ENCODE assay signal across 31 cellular contexts in the genomic region with DNA sequence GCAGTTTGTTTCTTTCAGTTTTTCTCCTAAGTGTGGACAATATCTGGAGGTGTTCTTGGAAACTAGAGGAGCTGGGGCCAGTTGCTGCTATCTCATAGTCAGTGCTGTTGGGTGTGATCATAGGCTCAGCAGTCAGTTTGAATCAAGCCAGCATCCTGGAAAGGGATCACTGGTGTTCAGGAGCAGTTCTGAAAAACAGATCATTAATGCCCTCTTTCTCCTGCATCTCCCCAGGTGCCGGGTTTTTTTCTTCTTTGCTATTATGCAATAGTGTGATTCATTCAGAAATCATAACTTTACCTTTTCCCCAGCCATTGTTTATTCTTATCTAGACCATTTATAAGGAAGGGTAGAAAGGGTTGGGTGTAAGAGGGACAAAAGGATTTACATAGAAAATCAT. TPM values are rescaled to one million over a fixed set of nuclear protein-coding genes. Genes with fewer than 3 reads are reported as not detected.
DNase-seq lines count a peak whose midpoint lies in the region; ATAC-seq and TF ChIP-seq lines count a peak whose summit lies in the region.
"Had no signal": no experiment of that assay in that cellular context is flagged by ENCODE, and none has a peak within 500 bp of the region (broad histone marks: within the 10 kb centered on the region; RNA-seq: fewer than 3 reads in every experiment).

No MANE protein-coding gene starts in this region.

- no peak overlapping the region for H3K4ac ChIP-seq in mesendoderm (ENCODE audit: low read depth, low read length)

- H3K9me3 Mint-ChIP-seq in MCF 10A (ENCODE audit: unreplicated experiment) = no peaks in the 10 kb centered on the region
- H3K9me3 Mint-ChIP-seq in activated CD8-positive, alpha-beta T cell treated with anti-CD3 and anti-CD28 coated beads, Interleukin-2, amount 10 ng/mL, durations not matched to agents 7 days and 5 days (ENCODE audit: insufficient read depth) = no peaks in the 10 kb centered on the region
- H3K9me3 Mint-ChIP-seq: activated naive CD8-positive, alpha-beta T cell treated with anti-CD3 and anti-CD28 coated beads, Interleukin-2, amount 10 ng/mL, durations not matched to agents 7 days and 5 days; naive B cell; T-helper 2 cell treated with Interferon-gamma antibody and Interleukin-4, amounts not matched to agents 5 μg/mL and 100 μg/mL, for 36 hours; WTC11 had no signal

- peaks cover 4% of the 10 kb centered on the region for H3K4me1 Mint-ChIP-seq in MCF 10A (ENCODE audit: insufficient read depth, unreplicated experiment)
- no peaks in the 10 kb centered on the region for H3K4me1 Mint-ChIP-seq in activated CD8-positive, alpha-beta T cell treated with anti-CD3 and anti-CD28 coated beads, Interleukin-2, amount 10 ng/mL, durations not matched to agents 7 days and 5 days (ENCODE audit: low read depth)
- H3K4me1 Mint-ChIP-seq: naive B cell had no signal

- H2BK15ac ChIP-seq in mesendoderm (replicated peaks; ENCODE audit: low read depth) = no peak overlapping the region

- no peaks in the 10 kb centered on the region for H3K27me3 Mint-ChIP-seq in MCF 10A (ENCODE audit: insufficient read depth, unreplicated experiment)
- peaks cover 3% of the 10 kb centered on the region for H3K27me3 Mint-ChIP-seq in activated CD8-positive, alpha-beta T cell treated with anti-CD3 and anti-CD28 coated beads, Interleukin-2, amount 10 ng/mL, durations not matched to agents 7 days and 5 days (ENCODE audit: low read depth)
- H3K27me3 Mint-ChIP-seq: naive B cell had no signal

- H3K36me3 Mint-ChIP-seq in MCF 10A (ENCODE audit: insufficient read depth, unreplicated experiment) = no peaks in the 10 kb centered on the region
- H3K36me3 Mint-ChIP-seq in activated CD8-positive, alpha-beta T cell treated with anti-CD3 and anti-CD28 coated beads, Interleukin-2, amount 10 ng/mL, durations not matched to agents 7 days and 5 days (ENCODE audit: low read depth) = no peaks in the 10 kb centered on the region
- H3K36me3 Mint-ChIP-seq: activated naive CD8-positive, alpha-beta T cell treated with anti-CD3 and anti-CD28 coated beads, Interleukin-2, amount 10 ng/mL, durations not matched to agents 7 days and 5 days; naive B cell; WTC11 had no signal

- no peak overlapping the region for H3K4me3 ChIP-seq in breast epithelium
- H3K4me3 ChIP-seq in RWPE2 (ENCODE audit: severe bottlenecking) = no peak overlapping the region
- no peak overlapping the region for H3K4me3 ChIP-seq in mesendoderm (ENCODE audit: low read length)
- H3K4me3 ChIP-seq in tibial nerve = no peak overlapping the region
- H3K4me3 ChIP-seq: BLaER1, HAP-1, right atrium auricular region, stomach had no signal

- no peak overlapping the region for H3K4me2 ChIP-seq in mesendoderm (ENCODE audit: low read length)
- H3K4me2 ChIP-seq: BLaER1, SK-N-SH had no signal

- no peak overlapping the region for H2AK5ac ChIP-seq in mesendoderm (ENCODE audit: low read length)

- no peak for TF ChIP-seq POLR2A in breast epithelium (IDR thresholded peaks at IDR 0.05)
- TF ChIP-seq POLR2A in tibial nerve (IDR thresholded peaks at IDR 0.05) = no peak

- H3K36me3 ChIP-seq in breast epithelium (no peaks in the 10 kb centered on the region), RWPE2 (ENCODE audit: low read depth) (no peaks in the 10 kb centered on the region), mesendoderm (ENCODE audit: control insufficient read depth, insufficient read depth, low read length) (no peaks in the 10 kb centered on the region), tibial nerve (no peaks in the 10 kb centered on the region)
- H3K36me3 ChIP-seq: BLaER1, HAP-1, right atrium auricular region, stomach had no signal

- no TSS peak for BruUV-seq in MCF 10A (replicated peaks; lab: Mats Ljungman, UMichigan)

- H3K9me3 ChIP-seq in breast epithelium (no peaks in the 10 kb centered on the region), RWPE2 (ENCODE audit: severe bottlenecking) (peaks cover 3% of the 10 kb centered on the region), tibial nerve (no peaks in the 10 kb centered on the region)
- H3K9me3 ChIP-seq: BLaER1, HAP-1, right atrium auricular region, SK-N-SH, stomach had no signal

- POLR2A ChIA-PET in MCF 10A (lab: Yijun Ruan, JAX) = interaction anchor here (1.0 to 1.9 kb wide), 3 partner anchors 13 to 26 kb away, joined by 3 to 16 read pairs (median 3); partner anchors contain the start of genes LNP1 and TOMM70
- POLR2A ChIA-PET in activated CD8-positive, alpha-beta T cell treated with anti-CD3 and anti-CD28 coated beads, Interleukin-2, amount 10 ng/mL, durations not matched to agents 7 days and 5 days (lab: Charles Lee) = no interaction called here

- H3K4me3 Mint-ChIP-seq in MCF 10A (ENCODE audit: unreplicated experiment) = no peak overlapping the region
- no peak overlapping the region for H3K4me3 Mint-ChIP-seq in activated CD8-positive, alpha-beta T cell treated with anti-CD3 and anti-CD28 coated beads, Interleukin-2, amount 10 ng/mL, durations not matched to agents 7 days and 5 days
- H3K4me3 Mint-ChIP-seq: activated naive CD8-positive, alpha-beta T cell treated with anti-CD3 and anti-CD28 coated beads, Interleukin-2, amount 10 ng/mL, durations not matched to agents 7 days and 5 days; naive B cell; T-helper 2 cell treated with Interferon-gamma antibody and Interleukin-4, amounts not matched to agents 5 μg/mL and 100 μg/mL, for 36 hours; WTC11 had no signal

- H4K5ac ChIP-seq in mesendoderm (ENCODE audit: low read length) = no peak overlapping the region

- H3K9ac ChIP-seq in mesendoderm (ENCODE audit: low read length) = no peak overlapping the region
- H3K9ac ChIP-seq: BLaER1, SK-N-SH had no signal

- WGBS in mesendoderm (ENCODE audit: extremely low coverage, insufficient coverage, low lambda C conversion rate) = no CpG with 5 or more reads among the region's 1 CpG
- 79 to 84% methylated on average over 1 of the region's 1 CpG for WGBS in tibial nerve, 2 donors

- H3K79me1 ChIP-seq in mesendoderm (ENCODE audit: low read length) = no peaks in the 10 kb centered on the region

- no peak for TF ChIP-seq CTCF in MCF 10A (IDR thresholded peaks at IDR 0.05; ENCODE audit: unreplicated experiment)
- no peak for TF ChIP-seq CTCF in breast epithelium (IDR thresholded peaks at IDR 0.05)
- TF ChIP-seq CTCF in RWPE2 (IDR thresholded peaks at IDR 0.05; ENCODE audit: poor library complexity, severe bottlenecking) = no peak
- peak; percentile 21 for TF ChIP-seq CTCF in foreskin keratinocyte (conservative IDR thresholded peaks at IDR 0.05)
- no peak for TF ChIP-seq CTCF in tibial nerve (IDR thresholded peaks at IDR 0.05)

- no peak overlapping the region for H3K23ac ChIP-seq in mesendoderm (ENCODE audit: low read length)

- DNase-seq in MCF 10A (ENCODE audit: unreplicated experiment) = peak; percentile 58
- DNase-seq in breast epithelium (ENCODE audit: low spot score in 2 of 2) = no peak
- no peak for DNase-seq in RWPE2 (ENCODE audit: low spot score)
- peak; percentile 50 to 73 for DNase-seq in foreskin keratinocyte
- no peak for DNase-seq in mesendoderm
- no peak for DNase-seq in activated CD8-positive, alpha-beta T cell treated with anti-CD3 and anti-CD28 coated beads, Interleukin-2, amount 10 ng/mL, durations not matched to agents 7 days and 5 days
- DNase-seq in tibial nerve (ENCODE audit: low spot score in 2 of 2) = no peak
- DNase-seq: ACHN; activated CD4-positive, alpha-beta T cell treated with anti-CD3 and anti-CD28 coated beads, Interleukin-2, amount 50 U/mL, for 48 hours; activated effector memory CD4-positive, alpha-beta T cell treated with Interleukin-2 at 50 U/mL for 16 hours; activated naive CD8-positive, alpha-beta T cell treated with anti-CD3 and anti-CD28 coated beads, Interleukin-2, amount 10 ng/mL, durations not matched to agents 7 days and 5 days; effector CD8-positive, alpha-beta T cell; EL; glutamatergic neuron; KBM-7; left cardiac atrium; mesenchymal stem cell; naive B cell; NCI-H2029 treated with DMSO at 0.1 percent for 48 hours; NCI-H345; NK-92 treated with Interleukin-12 subunit alpha and Interleukin-12 subunit beta, amount 100 ng/mL, for 24 hours; occipital lobe; SK-N-SH; stimulated activated CD4-positive, alpha-beta T cell treated with anti-CD3 and anti-CD28 coated beads, Interleukin-12 subunit alpha, Interleukin-12 subunit beta, amount 100 ng/mL, for 4 hours; stomach had no signal

- H3K27me3 ChIP-seq in breast epithelium (no peaks in the 10 kb centered on the region), RWPE2 (ENCODE audit: insufficient read depth, poor library complexity, severe bottlenecking) (no peaks in the 10 kb centered on the region), foreskin keratinocyte (no peaks in the 10 kb centered on the region), mesendoderm (ENCODE audit: insufficient read depth, low read length, poor library complexity) (no peaks in the 10 kb centered on the region), tibial nerve (no peaks in the 10 kb centered on the region)
- H3K27me3 ChIP-seq: BLaER1, right atrium auricular region, stomach had no signal

- H2BK5ac ChIP-seq in mesendoderm (ENCODE audit: low read length) = no peak overlapping the region

- peak; percentile 83 for ATAC-seq in RWPE2 (ENCODE audit: low read depth)
- peak; percentile 81 for ATAC-seq in foreskin keratinocyte
- ATAC-seq in HG02981 (IDR thresholded peaks at IDR 0.05; ENCODE audit: unreplicated experiment) = no peak
- ATAC-seq in activated CD8-positive, alpha-beta T cell treated with anti-CD3 and anti-CD28 coated beads, Interleukin-2, amount 10 ng/mL, durations not matched to agents 7 days and 5 days = no peak
- ATAC-seq: left cardiac atrium, WTC11 had no signal

- no peaks in the 10 kb centered on the region for H3K4me1 ChIP-seq in breast epithelium
- H3K4me1 ChIP-seq in RWPE2 (ENCODE audit: insufficient read depth, poor library complexity, severe bottlenecking) = peaks cover 13% of the 10 kb centered on the region
- peaks cover 14% of the 10 kb centered on the region for H3K4me1 ChIP-seq in foreskin keratinocyte
- H3K4me1 ChIP-seq in mesendoderm (ENCODE audit: control insufficient read depth, low read depth, low read length) = peaks cover 2% of the 10 kb centered on the region
- H3K4me1 ChIP-seq in tibial nerve = peaks cover 0 to 5% (median 0%) of the 10 kb centered on the region in 4 donors
- H3K4me1 ChIP-seq: HAP-1 had no signal

- CTCF ChIA-PET in MCF 10A (lab: Yijun Ruan, JAX) = interaction anchor here (0.8 to 1.5 kb wide), 4 partner anchors 13 to 109 kb away, joined by 3 read pairs; no protein-coding TSS in a partner anchor
- CTCF ChIA-PET in activated CD8-positive, alpha-beta T cell treated with anti-CD3 and anti-CD28 coated beads, Interleukin-2, amount 10 ng/mL, durations not matched to agents 7 days and 5 days (lab: Charles Lee) = interaction anchor here (1.0 to 1.1 kb wide), 2 partner anchors 38 to 164 kb away, joined by 3 to 4 read pairs; no protein-coding TSS in a partner anchor

- no peak overlapping the region for H2BK120ac ChIP-seq in mesendoderm (ENCODE audit: low read depth, low read length)

- no peak overlapping the region for H3K56ac ChIP-seq in mesendoderm (ENCODE audit: low read length)

- no peak overlapping the region for H3K27ac Mint-ChIP-seq in MCF 10A (ENCODE audit: low read depth, unreplicated experiment)
- no peak overlapping the region for H3K27ac Mint-ChIP-seq in activated CD8-positive, alpha-beta T cell treated with anti-CD3 and anti-CD28 coated beads, Interleukin-2, amount 10 ng/mL, durations not matched to agents 7 days and 5 days
- H3K27ac Mint-ChIP-seq: activated naive CD8-positive, alpha-beta T cell treated with anti-CD3 and anti-CD28 coated beads, Interleukin-2, amount 10 ng/mL, durations not matched to agents 7 days and 5 days; naive B cell; T-helper 2 cell treated with Interferon-gamma antibody and Interleukin-4, amounts not matched to agents 5 μg/mL and 100 μg/mL, for 36 hours; WTC11 had no signal

- H4K8ac ChIP-seq in mesendoderm (ENCODE audit: low read depth, low read length) = no peak overlapping the region

- intact Hi-C loops in MCF 10A (cut with micrococcal nuclease) = no loop called here
- intact Hi-C loops in breast epithelium (cut with DNase I; ENCODE audit: low total_unique reads) = no loop called here

- H3K18ac ChIP-seq in mesendoderm (ENCODE audit: low read length) = no peak overlapping the region

- no peak for TF ChIP-seq EP300 in tibial nerve (IDR thresholded peaks at IDR 0.05)

- H3K79me2 ChIP-seq in mesendoderm (ENCODE audit: control insufficient read depth, insufficient read depth, low read length) = no peaks in the 10 kb centered on the region

- H3K27ac ChIP-seq in breast epithelium = no peak overlapping the region
- H3K27ac ChIP-seq in RWPE2 (ENCODE audit: poor library complexity, severe bottlenecking) = no peak overlapping the region
- H3K27ac ChIP-seq in foreskin keratinocyte = peak overlapping the region; percentile 13
- H3K27ac ChIP-seq in mesendoderm (ENCODE audit: low read depth, low read length) = no peak overlapping the region
- no peak overlapping the region for H3K27ac ChIP-seq in tibial nerve
- H3K27ac ChIP-seq: BLaER1, right atrium auricular region, stomach had no signal

RNA-seq across cellular contexts. Expression of gene LNP1, which starts 24.0 kb away (rescaled TPM):
- total RNA-seq in MCF 10A (2022) (1.2 and 1.7 TPM in 2 replicates), breast epithelium (1 to 10 TPM; 2.6 to 3.3 (median 2.7) TPM), foreskin keratinocyte (1.0 and 1.6 TPM in 2 replicates), tibial nerve (1 to 10 TPM; 1.5 to 5.7 (median 4.9) TPM)
- 0.66 and 0.87 TPM in 2 replicates for polyA plus RNA-seq in foreskin keratinocyte
- 3.8 TPM for polyA plus RNA-seq in mesendoderm (2013, experiment 1 of 2)
- 3.4 TPM for polyA plus RNA-seq in mesendoderm (2013, experiment 2 of 2)
- total RNA-seq in activated CD8-positive, alpha-beta T cell treated with anti-CD3 and anti-CD28 coated beads, Interleukin-2, amount 10 ng/mL, durations not matched to agents 7 days and 5 days = 1 to 10 TPM; 1.4 TPM

RNA-seq across cellular contexts. Expression of gene TOMM70, which starts 24.4 kb away (rescaled TPM):
- total RNA-seq in MCF 10A (2022) = 55.1 and 58.2 TPM in 2 replicates
- total RNA-seq in breast epithelium = 10 to 100 TPM; 47.9 to 59.7 (median 50.5) TPM
- total RNA-seq in foreskin keratinocyte = 41.6 and 45.7 TPM in 2 replicates
- 15.8 and 21.7 TPM in 2 replicates for polyA plus RNA-seq in foreskin keratinocyte
- polyA plus RNA-seq in mesendoderm (2013, experiment 1 of 2) = 37.3 TPM
- 35.8 TPM for polyA plus RNA-seq in mesendoderm (2013, experiment 2 of 2)
- total RNA-seq in activated CD8-positive, alpha-beta T cell treated with anti-CD3 and anti-CD28 coated beads, Interleukin-2, amount 10 ng/mL, durations not matched to agents 7 days and 5 days = 10 to 100 TPM; 42.1 to 43.8 TPM
- total RNA-seq in tibial nerve = 10 to 100 TPM; 32.7 to 42.6 (median 38.7) TPM

Comparison
In these comparisons a context has a peak if more than half of its experiments do, and no peak if none do; other contexts are left out.
1. DNase-seq: peak in MCF 10A (single experiment) and foreskin keratinocyte (2 of 2); none in breast epithelium (0 of 2), RWPE2 (single experiment), mesendoderm (single experiment), activated CD8-positive, alpha-beta T cell treated with anti-CD3 and anti-CD28 coated beads, Interleukin-2, amount 10 ng/mL, durations not matched to agents 7 days and 5 days (single experiment) and tibial nerve (0 of 2).
2. ATAC-seq: peak in RWPE2 (single experiment) and foreskin keratinocyte (single experiment); none in HG02981 (single experiment) and activated CD8-positive, alpha-beta T cell treated with anti-CD3 and anti-CD28 coated beads, Interleukin-2, amount 10 ng/mL, durations not matched to agents 7 days and 5 days (single experiment).